Comparison of ENCODE assay signal across 24 cellular contexts in the genomic region with DNA sequence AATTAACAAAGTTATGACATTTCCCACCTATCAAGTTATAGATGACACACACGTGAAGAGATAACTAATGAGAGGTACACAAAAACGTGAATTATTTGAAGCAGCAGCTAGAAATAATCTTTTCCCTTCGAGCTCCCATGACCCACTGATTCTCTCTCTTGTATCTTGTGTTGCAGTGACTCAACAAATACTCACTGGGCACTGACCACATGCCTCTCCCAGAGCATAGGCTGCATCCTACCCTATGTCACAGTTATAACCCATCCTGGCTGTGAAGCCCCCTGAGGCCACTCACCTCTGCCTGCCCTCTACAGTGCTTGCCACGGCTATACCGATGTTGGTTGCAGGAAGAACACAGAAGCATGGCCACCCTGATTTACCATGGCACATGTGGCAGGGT.
"Had no signal": no experiment of that assay in that cellular context is flagged by ENCODE, and none has a peak within 500 bp of the region (broad histone marks: within the 10 kb centered on the region; RNA-seq: fewer than 3 reads in every experiment).

No MANE protein-coding gene starts in this region.

- H3K4me1 ChIP-seq: left lung, suprapubic skin, transverse colon, uterus had no signal

- H3K9me3 ChIP-seq: left lung, right lobe of liver, stomach, suprapubic skin, transverse colon, uterus had no signal

- H3K27me3 Mint-ChIP-seq: activated naive CD4-positive, alpha-beta T cell treated with anti-CD3 and anti-CD28 coated beads, Interleukin-2, amount 10 ng/mL, durations not matched to agents 7 days and 5 days; naive B cell had no signal

- H3K27me3 ChIP-seq: left lung, right lobe of liver, stomach, suprapubic skin, transverse colon, uterus had no signal

- H3K4me3 Mint-ChIP-seq: activated naive CD4-positive, alpha-beta T cell treated with anti-CD3 and anti-CD28 coated beads, Interleukin-2, amount 10 ng/mL, durations not matched to agents 7 days and 5 days; brain; stimulated activated effector memory CD8-positive, alpha-beta T cell treated with anti-CD3 and anti-CD28 coated beads, Interleukin-12 subunit alpha, Interleukin-12 subunit beta, amount 100 ng/mL, for 72 hours; WTC11 had no signal

- H3K36me3 ChIP-seq: transverse colon, uterus had no signal

- H3K27ac Mint-ChIP-seq: activated naive CD4-positive, alpha-beta T cell treated with anti-CD3 and anti-CD28 coated beads, Interleukin-2, amount 10 ng/mL, durations not matched to agents 7 days and 5 days; naive B cell; stimulated activated effector memory CD8-positive, alpha-beta T cell treated with anti-CD3 and anti-CD28 coated beads, Interleukin-12 subunit alpha, Interleukin-12 subunit beta, amount 100 ng/mL, for 72 hours; WTC11 had no signal

- ATAC-seq: left lung; right lobe of liver; stimulated activated effector memory CD8-positive, alpha-beta T cell treated with anti-CD3 and anti-CD28 coated beads, Interleukin-12 subunit alpha, Interleukin-12 subunit beta, amount 100 ng/mL, for 72 hours; WTC11 had no signal

- DNase-seq: activated CD4-positive, alpha-beta T cell treated with anti-CD3 and anti-CD28 coated beads, Interleukin-2, amount 50 U/mL, for 48 hours; activated effector memory CD4-positive, alpha-beta T cell treated with anti-CD3 and anti-CD28 coated beads, Interleukin-2, amount 50 U/mL, for 16 hours; activated naive CD4-positive, alpha-beta T cell treated with anti-CD3 and anti-CD28 coated beads, Interleukin-2, amount 10 ng/mL, durations not matched to agents 7 days and 5 days; activated T-cell treated with anti-CD3 and anti-CD28 coated beads, Interleukin-2, amount 50 U/mL, for 48 hours; amygdala; caudate nucleus; dermis blood vessel endothelial cell; effector CD8-positive, alpha-beta T cell; hippocampal formation; kidney glomerular epithelial cell; left lung; naive B cell; occipital lobe; right lobe of liver; small intestine; stimulated activated CD4-positive, alpha-beta T cell treated with anti-CD3 and anti-CD28 coated beads, Interleukin-2, amount 100 ng/mL, for 24 hours; stomach; transverse colon; uterus had no signal

- H3K9me3 Mint-ChIP-seq: activated naive CD4-positive, alpha-beta T cell treated with anti-CD3 and anti-CD28 coated beads, Interleukin-2, amount 10 ng/mL, durations not matched to agents 7 days and 5 days; brain; naive B cell; stimulated activated effector memory CD8-positive, alpha-beta T cell treated with anti-CD3 and anti-CD28 coated beads, Interleukin-12 subunit alpha, Interleukin-12 subunit beta, amount 100 ng/mL, for 72 hours; WTC11 had no signal

- H3K4me3 ChIP-seq: left lung, lung, right lobe of liver, stomach, suprapubic skin, transverse colon, uterus had no signal

- H3K27ac ChIP-seq: left lung, right lobe of liver, stomach, suprapubic skin, transverse colon, uterus had no signal

- H3K36me3 Mint-ChIP-seq: activated naive CD4-positive, alpha-beta T cell treated with anti-CD3 and anti-CD28 coated beads, Interleukin-2, amount 10 ng/mL, durations not matched to agents 7 days and 5 days; WTC11 had no signal
